In genomic region chr2:241373449-241373848, GRCh38 we compare ENCODE assay signal across 12 cellular contexts. TPM values are rescaled to one million over a fixed set of nuclear protein-coding genes. Genes with fewer than 3 reads are reported as not detected.
DNase-seq lines count a peak whose midpoint lies in the region; TF ChIP-seq lines count a peak whose summit lies in the region.
"Had no signal": no experiment of that assay in that cellular context is flagged by ENCODE, and none has a peak within 500 bp of the region (broad histone marks: within the 10 kb centered on the region; RNA-seq: fewer than 3 reads in every experiment).

No MANE protein-coding gene starts in this region.

- H2BK120ac ChIP-seq in neuronal stem cell (ENCODE audit: low read depth, low read length) = no peak overlapping the region

- H3K79me2 ChIP-seq in Karpas-422 (ENCODE audit: low read length) = peaks cover 40% of the 10 kb centered on the region

- H3K9ac ChIP-seq in Karpas-422 (ENCODE audit: low read length) = peak overlapping the region; percentile 31; the same call in 1 of the 2 replicates
- no peak overlapping the region for H3K9ac ChIP-seq in neuronal stem cell (ENCODE audit: low read depth, low read length, poor library complexity)

- peaks cover 2% of the 10 kb centered on the region for H3K79me1 ChIP-seq in neuronal stem cell (ENCODE audit: low read depth, low read length)

- no peaks in the 10 kb centered on the region for H3K27me3 ChIP-seq in Caco-2 (replicated peaks; ENCODE audit: control insufficient read depth, insufficient read depth, low read length)
- H3K27me3 ChIP-seq in Karpas-422 (ENCODE audit: low read length) = no peaks in the 10 kb centered on the region
- H3K27me3 ChIP-seq in Peyer's patch = no peaks in the 10 kb centered on the region
- H3K27me3 ChIP-seq in ovary = no peaks in the 10 kb centered on the region
- no peaks in the 10 kb centered on the region for H3K27me3 ChIP-seq in neuronal stem cell (ENCODE audit: control insufficient read depth in 3 of 3, insufficient read depth in 3 of 3, low read depth in 1 of 3, low read length in 3 of 3)
- H3K27me3 ChIP-seq: BE2C, upper lobe of left lung had no signal

- H2AK5ac ChIP-seq in neuronal stem cell (ENCODE audit: low read depth, low read length) = no peak overlapping the region

- no peak overlapping the region for H3K23ac ChIP-seq in neuronal stem cell (ENCODE audit: low read depth, low read length, poor library complexity)

- H2BK12ac ChIP-seq in neuronal stem cell (ENCODE audit: low read length) = no peak overlapping the region

- no peak overlapping the region for H4K91ac ChIP-seq in neuronal stem cell (ENCODE audit: low read depth, low read length, poor library complexity)

- no peaks in the 10 kb centered on the region for H3K9me3 Mint-ChIP-seq in Caco-2 (ENCODE audit: unreplicated experiment)
- no peaks in the 10 kb centered on the region for H3K9me3 Mint-ChIP-seq in mesothelial cell of epicardium

- no peak for TF ChIP-seq CTCF in Caco-2 (IDR thresholded peaks at IDR 0.05; ENCODE audit: insufficient read depth in 1 of 2, low read depth in 1 of 2, low read length in 1 of 2, severe bottlenecking in 1 of 2, unreplicated experiment in 1 of 2)
- no peak for TF ChIP-seq CTCF in Peyer's patch (IDR thresholded peaks at IDR 0.05)
- TF ChIP-seq CTCF in mesothelial cell of epicardium (IDR thresholded peaks at IDR 0.05; ENCODE audit: unreplicated experiment) = no peak
- TF ChIP-seq CTCF in ovary (IDR thresholded peaks at IDR 0.05) = no peak

- CTCF ChIA-PET in Caco-2 (lab: Charles Lee) = no interaction called here

- H3K9me2 ChIP-seq in Karpas-422 (replicated peaks; ENCODE audit: insufficient read depth, low read length) = no peaks in the 10 kb centered on the region

- intact Hi-C loops in Caco-2 (cut with micrococcal nuclease; ENCODE audit: unreplicated experiment) (no loop called here), ovary (cut with DNase I) (no loop called here)

- H3K27me3 Mint-ChIP-seq in Caco-2 (ENCODE audit: insufficient read depth, unreplicated experiment) (no peaks in the 10 kb centered on the region), mesothelial cell of epicardium (ENCODE audit: low read depth) (no peaks in the 10 kb centered on the region)

- no peak for TF ChIP-seq EP300 in ovary (IDR thresholded peaks at IDR 0.05)

- H2BK15ac ChIP-seq in neuronal stem cell (ENCODE audit: low read length) = no peak overlapping the region

- no peak overlapping the region for H3K18ac ChIP-seq in neuronal stem cell (ENCODE audit: low read length)

- H3K4me3 Mint-ChIP-seq in Caco-2 (ENCODE audit: unreplicated experiment) (no peak overlapping the region), mesothelial cell of epicardium (no peak overlapping the region)

- H4K20me1 ChIP-seq in Karpas-422 (ENCODE audit: insufficient read depth, low read depth, low read length) = peaks cover 13% of the 10 kb centered on the region

- H2BK5ac ChIP-seq in neuronal stem cell (ENCODE audit: low read length) = no peak overlapping the region

- DNase-seq in Caco-2 (no peak), Karpas-422 (peak; percentile 55), Peyer's patch (no peak), mesothelial cell of epicardium (ENCODE audit: low spot score in 2 of 2, unreplicated experiment in 2 of 2) (no peak), ovary (no peak), neuronal stem cell (ENCODE audit: low spot score) (no peak)
- DNase-seq in activated effector memory CD4-positive, alpha-beta T cell treated with anti-CD3 and anti-CD28 coated beads, Interleukin-2, amount 50 U/mL, for 16 hours = no peak
- DNase-seq: BE2C, GDM1, NCI-H187 treated with DMSO at 0.1 percent for 48 hours, retina, upper lobe of left lung had no signal

- WGBS in ovary, 3 donors = 91 to 95% (median 93%) methylated on average over 3 of the region's 3 CpGs
- WGBS in neuronal stem cell (ENCODE audit: extremely low coverage in 2 of 2, insufficient read length in 2 of 2, insufficient replicate concordance in 1 of 2), 2 donors = no CpG with 5 or more reads among the region's 3 CpGs

- H3K9me3 ChIP-seq in Caco-2 = no peaks in the 10 kb centered on the region
- no peaks in the 10 kb centered on the region for H3K9me3 ChIP-seq in Karpas-422 (ENCODE audit: low read length)
- no peaks in the 10 kb centered on the region for H3K9me3 ChIP-seq in Peyer's patch
- H3K9me3 ChIP-seq in ovary = no peaks in the 10 kb centered on the region
- no peaks in the 10 kb centered on the region for H3K9me3 ChIP-seq in neuronal stem cell (replicated peaks in 1 of 2; ENCODE audit: control insufficient read depth in 2 of 2, insufficient read depth in 1 of 2, low read depth in 1 of 2, low read length in 2 of 2)
- H3K9me3 ChIP-seq: BE2C, upper lobe of left lung had no signal

- TF ChIP-seq POLR2A in Peyer's patch (IDR thresholded peaks at IDR 0.05) (no peak), ovary (IDR thresholded peaks at IDR 0.05) (no peak)

- H3K4me1 Mint-ChIP-seq in Caco-2 (ENCODE audit: low read depth, unreplicated experiment) (peaks cover 19% of the 10 kb centered on the region), mesothelial cell of epicardium (peaks cover 22% of the 10 kb centered on the region)

- peak overlapping the region; percentile 71 for H3K4me2 ChIP-seq in Karpas-422 (ENCODE audit: low read depth, low read length, poor library complexity, severe bottlenecking)
- no peak overlapping the region for H3K4me2 ChIP-seq in neuronal stem cell (ENCODE audit: insufficient read depth, low read length, poor library complexity, severe bottlenecking)

- H2AFZ ChIP-seq in Karpas-422 (ENCODE audit: low read length) (no peak overlapping the region), neuronal stem cell (ENCODE audit: low read length) (no peak overlapping the region)

- no peak overlapping the region for H3K14ac ChIP-seq in neuronal stem cell (ENCODE audit: low read length)

- H3K4me3 ChIP-seq in Caco-2 (ENCODE audit: low read depth, low read length) (no peak overlapping the region), Karpas-422 (ENCODE audit: low read length) (peak overlapping the region; percentile 22), Peyer's patch (no peak overlapping the region), ovary (no peak overlapping the region), neuronal stem cell (ENCODE audit: low read length in 2 of 2) (no peak overlapping the region)
- H3K4me3 ChIP-seq: upper lobe of left lung had no signal

- BruUV-seq in Caco-2 (replicated peaks; lab: Mats Ljungman, UMichigan) = no TSS peak

- H3K27ac Mint-ChIP-seq in Caco-2 (ENCODE audit: unreplicated experiment) = peak overlapping the region; percentile 26
- H3K27ac Mint-ChIP-seq in mesothelial cell of epicardium = peak overlapping the region; percentile 19

- no peak overlapping the region for H4K8ac ChIP-seq in neuronal stem cell (ENCODE audit: low read depth, low read length)

- H3K36me3 ChIP-seq in Caco-2 (ENCODE audit: control insufficient read depth, insufficient read depth, low read length) (no peaks in the 10 kb centered on the region; the same call in 1 of the 2 replicates), Karpas-422 (ENCODE audit: insufficient read depth, low read length) (peaks cover 11% of the 10 kb centered on the region; the same call in 1 of the 2 replicates), Peyer's patch (no peaks in the 10 kb centered on the region), ovary (no peaks in the 10 kb centered on the region), neuronal stem cell (replicated peaks in 1 of 2; ENCODE audit: control insufficient read depth in 2 of 2, insufficient read depth in 2 of 2, low read length in 2 of 2) (peaks cover 3 to 38% of the 10 kb centered on the region in 2 donors)

- peaks cover 14% of the 10 kb centered on the region for H3K36me3 Mint-ChIP-seq in Caco-2 (ENCODE audit: insufficient read depth, unreplicated experiment)
- H3K36me3 Mint-ChIP-seq in mesothelial cell of epicardium = no peaks in the 10 kb centered on the region

- POLR2A ChIA-PET in Caco-2 (lab: Charles Lee) = no interaction called here

- H3K4ac ChIP-seq in neuronal stem cell (ENCODE audit: low read length) = no peak overlapping the region

- H3K4me1 ChIP-seq in Caco-2 = peaks cover 37% of the 10 kb centered on the region
- H3K4me1 ChIP-seq in Karpas-422 (ENCODE audit: low read length) = peaks cover 68% of the 10 kb centered on the region
- peaks cover 0 to 9% (median 0%) of the 10 kb centered on the region in 4 donors for H3K4me1 ChIP-seq in Peyer's patch
- peaks cover 11% of the 10 kb centered on the region for H3K4me1 ChIP-seq in ovary (ENCODE audit: insufficient read depth)
- H3K4me1 ChIP-seq in neuronal stem cell (ENCODE audit: control insufficient read depth in 2 of 2, insufficient read depth in 1 of 2, low read depth in 1 of 2, low read length in 2 of 2) = peaks cover 0 to 2% of the 10 kb centered on the region in 2 donors

- H3K27ac ChIP-seq in Karpas-422 (ENCODE audit: low read length) = peak overlapping the region; percentile 88
- H3K27ac ChIP-seq in Peyer's patch = peak overlapping the region in 3 of 4 donors; percentile 13 to 56 (median 50)
- H3K27ac ChIP-seq in ovary = no peak overlapping the region
- no peak overlapping the region for H3K27ac ChIP-seq in neuronal stem cell (replicated peaks; ENCODE audit: low read length)
- H3K27ac ChIP-seq: upper lobe of left lung had no signal

RNA-seq across cellular contexts. Expression of gene FARP2, which starts 17.4 kb away (rescaled TPM):
- 37.2 and 37.3 TPM in 2 replicates for total RNA-seq in Caco-2 (2022)
- total RNA-seq in Karpas-422 (2014; rRNA removed; shearing (Covaris generic); ENCODE audit: low replicate concordance) = 30.5 and 40.0 TPM in 2 replicates
- total RNA-seq in Peyer's patch = 100 to 1,000 TPM; 107 to 169 (median 140) TPM
- total RNA-seq in mesothelial cell of epicardium = 54.9 to 55.1 TPM (median 54.9 TPM) in 3 replicates
- total RNA-seq in ovary = 10 to 100 TPM; 25.0 to 62.1 (median 40.7) TPM
- polyA plus RNA-seq in ovary = 10 to 100 TPM; 13.5 to 27.9 TPM
- 11.9 TPM for polyA plus RNA-seq in neuronal stem cell (2013, experiment 1 of 2)
- 11.2 TPM for polyA plus RNA-seq in neuronal stem cell (2013, experiment 2 of 2)

RNA-seq across cellular contexts. Expression of gene SEPTIN2, which starts 57.7 kb away (rescaled TPM):
- 209 TPM in 2 replicates for total RNA-seq in Caco-2 (2022)
- total RNA-seq in Karpas-422 (2014; rRNA removed; shearing (Covaris generic); ENCODE audit: low replicate concordance) = 208 and 281 TPM in 2 replicates
- total RNA-seq in Peyer's patch = 100 to 1,000 TPM; 175 to 281 (median 193) TPM
- total RNA-seq in mesothelial cell of epicardium = 507 to 522 TPM (median 508 TPM) in 3 replicates
- 100 to 1,000 TPM; 185 to 394 (median 328) TPM for total RNA-seq in ovary
- 100 to 1,000 TPM; 184 to 403 TPM for polyA plus RNA-seq in ovary
- polyA plus RNA-seq in neuronal stem cell (2013, experiment 1 of 2) = 264 TPM
- 273 TPM for polyA plus RNA-seq in neuronal stem cell (2013, experiment 2 of 2)

RNA-seq across cellular contexts. Expression of gene HDLBP, which starts 58.0 kb away (rescaled TPM):
- total RNA-seq in Caco-2 (2022) = 350 and 379 TPM in 2 replicates
- 141 and 167 TPM in 2 replicates for total RNA-seq in Karpas-422 (2014; rRNA removed; shearing (Covaris generic); ENCODE audit: low replicate concordance)
- 100 to 1,000 TPM; 361 to 651 (median 454) TPM for total RNA-seq in Peyer's patch
- 479 to 484 TPM (median 480 TPM) in 3 replicates for total RNA-seq in mesothelial cell of epicardium
- 100 to 1,000 TPM; 158 to 424 (median 359) TPM for total RNA-seq in ovary
- 100 to 1,000 TPM; 145 to 616 TPM for polyA plus RNA-seq in ovary
- 203 TPM for polyA plus RNA-seq in neuronal stem cell (2013, experiment 1 of 2)
- polyA plus RNA-seq in neuronal stem cell (2013, experiment 2 of 2) = 195 TPM

Comparison
In these comparisons a context has a peak if more than half of its experiments do, and no peak if none do; other contexts are left out.
1. H3K27ac ChIP-seq: peak in Karpas-422 (single experiment) and Peyer's patch (3 of 4); none in ovary (0 of 2) and neuronal stem cell (single experiment).